22 cellular contexts compared by ENCODE assay signal in genomic region chr13:29504691-29505090, GRCh38.
"Had no signal": no experiment of that assay in that cellular context is flagged by ENCODE, and none has a peak within 500 bp of the region (broad histone marks: within the 10 kb centered on the region; RNA-seq: fewer than 3 reads in every experiment).

No MANE protein-coding gene starts in this region.

- H3K4me3 ChIP-seq: coronary artery, dorsolateral prefrontal cortex, esophagus muscularis mucosa, gastroesophageal sphincter, heart left ventricle, hepatocyte, left ventricle myocardium inferior, lower lobe of right lung, mucosa of descending colon had no signal

- H3K9me3 Mint-ChIP-seq: immature natural killer cell, mesothelial cell of epicardium had no signal

- H3K4me1 ChIP-seq: foreskin keratinocyte, lower lobe of right lung had no signal

- ATAC-seq: foreskin keratinocyte, gastroesophageal sphincter, heart left ventricle, left colon, left lobe of liver, lower lobe of right lung, mucosa of descending colon had no signal

- H3K27ac ChIP-seq: coronary artery, dorsolateral prefrontal cortex, esophagus muscularis mucosa, foreskin keratinocyte, gastroesophageal sphincter, heart left ventricle, hepatocyte, left ventricle myocardium inferior, lower lobe of right lung had no signal

- H3K4me3 Mint-ChIP-seq: immature natural killer cell, mesothelial cell of epicardium had no signal

- H3K27ac Mint-ChIP-seq: immature natural killer cell, mesothelial cell of epicardium had no signal

- H3K9me3 ChIP-seq: esophagus muscularis mucosa, gastroesophageal sphincter, heart left ventricle, left ventricle myocardium inferior, lower lobe of right lung, mucosa of descending colon had no signal

- H3K36me3 ChIP-seq: gastroesophageal sphincter, lower lobe of right lung had no signal

- H3K36me3 Mint-ChIP-seq: immature natural killer cell, mesothelial cell of epicardium had no signal

- DNase-seq: dermis blood vessel endothelial cell; dorsolateral prefrontal cortex; effector CD4-positive, alpha-beta T cell; effector memory CD4-positive, alpha-beta T cell; foreskin keratinocyte; heart left ventricle; hypothalamus; immature natural killer cell; islet precursor cell; kidney; kidney glomerular epithelial cell; left colon; left ventricle myocardium inferior; lower lobe of right lung; mesenchymal stem cell; mucosa of descending colon had no signal
